1 cellular context compared by ENCODE assay signal in genomic region chr1:204398197-204399125, GRCh38.
TF ChIP-seq lines count a peak whose summit lies in the region.

No MANE protein-coding gene starts in this region.

TF ChIP-seq in HCT116, 20 proteins besides CTCF, POLR2A, EP300 and RAD21 (continued from another document):
- TF ChIP-seq, protein P1, sequence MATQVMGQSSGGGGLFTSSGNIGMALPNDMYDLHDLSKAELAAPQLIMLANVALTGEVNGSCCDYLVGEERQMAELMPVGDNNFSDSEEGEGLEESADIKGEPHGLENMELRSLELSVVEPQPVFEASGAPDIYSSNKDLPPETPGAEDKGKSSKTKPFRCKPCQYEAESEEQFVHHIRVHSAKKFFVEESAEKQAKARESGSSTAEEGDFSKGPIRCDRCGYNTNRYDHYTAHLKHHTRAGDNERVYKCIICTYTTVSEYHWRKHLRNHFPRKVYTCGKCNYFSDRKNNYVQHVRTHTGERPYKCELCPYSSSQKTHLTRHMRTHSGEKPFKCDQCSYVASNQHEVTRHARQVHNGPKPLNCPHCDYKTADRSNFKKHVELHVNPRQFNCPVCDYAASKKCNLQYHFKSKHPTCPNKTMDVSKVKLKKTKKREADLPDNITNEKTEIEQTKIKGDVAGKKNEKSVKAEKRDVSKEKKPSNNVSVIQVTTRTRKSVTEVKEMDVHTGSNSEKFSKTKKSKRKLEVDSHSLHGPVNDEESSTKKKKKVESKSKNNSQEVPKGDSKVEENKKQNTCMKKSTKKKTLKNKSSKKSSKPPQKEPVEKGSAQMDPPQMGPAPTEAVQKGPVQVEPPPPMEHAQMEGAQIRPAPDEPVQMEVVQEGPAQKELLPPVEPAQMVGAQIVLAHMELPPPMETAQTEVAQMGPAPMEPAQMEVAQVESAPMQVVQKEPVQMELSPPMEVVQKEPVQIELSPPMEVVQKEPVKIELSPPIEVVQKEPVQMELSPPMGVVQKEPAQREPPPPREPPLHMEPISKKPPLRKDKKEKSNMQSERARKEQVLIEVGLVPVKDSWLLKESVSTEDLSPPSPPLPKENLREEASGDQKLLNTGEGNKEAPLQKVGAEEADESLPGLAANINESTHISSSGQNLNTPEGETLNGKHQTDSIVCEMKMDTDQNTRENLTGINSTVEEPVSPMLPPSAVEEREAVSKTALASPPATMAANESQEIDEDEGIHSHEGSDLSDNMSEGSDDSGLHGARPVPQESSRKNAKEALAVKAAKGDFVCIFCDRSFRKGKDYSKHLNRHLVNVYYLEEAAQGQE (IDR thresholded peaks at IDR 0.05; ENCODE audit: low read depth), result no peak
- TF ChIP-seq YY1 (IDR thresholded peaks at IDR 0.05; ENCODE audit: extremely low read depth, insufficient replicate concordance, low read depth, low read length), result no peak
- TF ChIP-seq FOSL1 (IDR thresholded peaks at IDR 0.05; ENCODE audit: low read depth), result no peak
- no peak for TF ChIP-seq EZH2 (IDR thresholded peaks at IDR 0.05)
- TF ChIP-seq JUND (IDR thresholded peaks at IDR 0.05), result no peak
- TF ChIP-seq MAX (IDR thresholded peaks at IDR 0.05), result peak; percentile 39; the same call in 1 of the 2 replicates
- no peak for TF ChIP-seq ZFX (IDR thresholded peaks at IDR 0.05)
